In genomic region chr5:5886812-5887486, GRCh38 we compare ENCODE assay signal across 1 cellular context.
TF ChIP-seq lines count a peak whose summit lies in the region.

No MANE protein-coding gene starts in this region.

TF ChIP-seq in HCT116, 20 proteins besides CTCF, POLR2A, EP300 and RAD21 (continued from another document):
- no peak for TF ChIP-seq REST (IDR thresholded peaks at IDR 0.05; ENCODE audit: low read depth)
- TF ChIP-seq, protein P1, sequence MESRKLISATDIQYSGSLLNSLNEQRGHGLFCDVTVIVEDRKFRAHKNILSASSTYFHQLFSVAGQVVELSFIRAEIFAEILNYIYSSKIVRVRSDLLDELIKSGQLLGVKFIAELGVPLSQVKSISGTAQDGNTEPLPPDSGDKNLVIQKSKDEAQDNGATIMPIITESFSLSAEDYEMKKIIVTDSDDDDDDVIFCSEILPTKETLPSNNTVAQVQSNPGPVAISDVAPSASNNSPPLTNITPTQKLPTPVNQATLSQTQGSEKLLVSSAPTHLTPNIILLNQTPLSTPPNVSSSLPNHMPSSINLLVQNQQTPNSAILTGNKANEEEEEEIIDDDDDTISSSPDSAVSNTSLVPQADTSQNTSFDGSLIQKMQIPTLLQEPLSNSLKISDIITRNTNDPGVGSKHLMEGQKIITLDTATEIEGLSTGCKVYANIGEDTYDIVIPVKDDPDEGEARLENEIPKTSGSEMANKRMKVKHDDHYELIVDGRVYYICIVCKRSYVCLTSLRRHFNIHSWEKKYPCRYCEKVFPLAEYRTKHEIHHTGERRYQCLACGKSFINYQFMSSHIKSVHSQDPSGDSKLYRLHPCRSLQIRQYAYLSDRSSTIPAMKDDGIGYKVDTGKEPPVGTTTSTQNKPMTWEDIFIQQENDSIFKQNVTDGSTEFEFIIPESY (IDR thresholded peaks at IDR 0.05; ENCODE audit: extremely low read depth, insufficient replicate concordance, low read length), result no peak
- no peak for TF ChIP-seq SRF (IDR thresholded peaks at IDR 0.05; ENCODE audit: low read depth)
- no peak for TF ChIP-seq FOSL1 (IDR thresholded peaks at IDR 0.05; ENCODE audit: low read depth)
- no peak for TF ChIP-seq ZFX (IDR thresholded peaks at IDR 0.05)
